13 cellular contexts compared by ENCODE assay signal in genomic region chr11:110971110-110971509, GRCh38.
DNase-seq lines count a peak whose midpoint lies in the region; ATAC-seq and TF ChIP-seq lines count a peak whose summit lies in the region.
"Had no signal": no experiment of that assay in that cellular context is flagged by ENCODE, and none has a peak within 500 bp of the region (broad histone marks: within the 10 kb centered on the region; RNA-seq: fewer than 3 reads in every experiment).

No MANE protein-coding gene starts in this region.

- TF ChIP-seq CTCF in cardiac fibroblast (IDR thresholded peaks at IDR 0.05; ENCODE audit: low read depth, low read length) = no peak
- no peak for TF ChIP-seq CTCF in GM13976 (IDR thresholded peaks at IDR 0.05; ENCODE audit: borderline replicate concordance, control extremely low read depth, extremely low read depth, insufficient read depth, missing control alignments)
- TF ChIP-seq CTCF in Caco-2 (IDR thresholded peaks at IDR 0.05; ENCODE audit: insufficient read depth in 1 of 2, low read depth in 1 of 2, low read length in 1 of 2, severe bottlenecking in 1 of 2, unreplicated experiment in 1 of 2) = no peak

- H3K27ac Mint-ChIP-seq in Caco-2 (ENCODE audit: unreplicated experiment) = no peak overlapping the region
- H3K27ac Mint-ChIP-seq: activated CD4-positive, alpha-beta memory T cell treated with anti-CD3 and anti-CD28 coated beads, Interleukin-2, amount 10 ng/mL, durations not matched to agents 7 days and 5 days had no signal

- H3K9me3 Mint-ChIP-seq in Caco-2 (ENCODE audit: unreplicated experiment) = no peaks in the 10 kb centered on the region
- H3K9me3 Mint-ChIP-seq: activated CD4-positive, alpha-beta memory T cell treated with anti-CD3 and anti-CD28 coated beads, Interleukin-2, amount 10 ng/mL, durations not matched to agents 7 days and 5 days had no signal

- H3K27me3 ChIP-seq in Caco-2 (replicated peaks; ENCODE audit: control insufficient read depth, insufficient read depth, low read length) = 0 out of 2 replicates have a peak, but pooled peaks cover 1% of the 10 kb centered on the region
- H3K27me3 ChIP-seq: BLaER1 treated with 17β-estradiol and CSF1 and Interleukin-3, amounts not matched to agents 10 nM and 100 nM; testis had no signal

- no TSS peak for BruUV-seq in Caco-2 (replicated peaks; lab: Mats Ljungman, UMichigan)

- POLR2A ChIA-PET in Caco-2 (lab: Charles Lee) = no interaction called here

- no peaks in the 10 kb centered on the region for H3K9me3 ChIP-seq in Caco-2
- H3K9me3 ChIP-seq: testis had no signal

- H3K4me3 ChIP-seq in cardiac fibroblast (replicated peaks in 1 of 2; ENCODE audit: low read depth in 2 of 2, low read length in 2 of 2) = no peak overlapping the region
- H3K4me3 ChIP-seq in Caco-2 (ENCODE audit: low read depth, low read length) = no peak overlapping the region
- H3K4me3 ChIP-seq: BLaER1 treated with 17β-estradiol and CSF1 and Interleukin-3, amounts not matched to agents 10 nM and 100 nM; testis had no signal

- in situ Hi-C loops in GM13976 (cut with MboI; ENCODE audit: low sequenced_read_pairs, unreplicated experiment) = no loop called here

- no peak for ATAC-seq in GM21526 (IDR thresholded peaks at IDR 0.05; ENCODE audit: low FRiP score, unreplicated experiment)

- H3K4me1 Mint-ChIP-seq in Caco-2 (ENCODE audit: low read depth, unreplicated experiment) = no peaks in the 10 kb centered on the region
- H3K4me1 Mint-ChIP-seq: activated CD4-positive, alpha-beta memory T cell treated with anti-CD3 and anti-CD28 coated beads, Interleukin-2, amount 10 ng/mL, durations not matched to agents 7 days and 5 days had no signal

- peaks cover 29% of the 10 kb centered on the region for H3K27me3 Mint-ChIP-seq in Caco-2 (ENCODE audit: insufficient read depth, unreplicated experiment)

- no peaks in the 10 kb centered on the region for H3K4me1 ChIP-seq in Caco-2

- intact Hi-C loops in Caco-2 (cut with micrococcal nuclease; ENCODE audit: unreplicated experiment) = loop anchor here (10.0 kb wide), 1 partner anchor 1356 kb away; no protein-coding TSS in a partner anchor

- no peaks in the 10 kb centered on the region for H3K36me3 Mint-ChIP-seq in Caco-2 (ENCODE audit: insufficient read depth, unreplicated experiment)

- CTCF ChIA-PET in Caco-2 (lab: Charles Lee) = no interaction called here

- no peak overlapping the region for H3K4me3 Mint-ChIP-seq in Caco-2 (ENCODE audit: unreplicated experiment)
- H3K4me3 Mint-ChIP-seq: activated CD4-positive, alpha-beta memory T cell treated with anti-CD3 and anti-CD28 coated beads, Interleukin-2, amount 10 ng/mL, durations not matched to agents 7 days and 5 days had no signal

- H3K36me3 ChIP-seq in Caco-2 (ENCODE audit: control insufficient read depth, insufficient read depth, low read length) = no peaks in the 10 kb centered on the region
- H3K36me3 ChIP-seq: BLaER1 treated with 17β-estradiol and CSF1 and Interleukin-3, amounts not matched to agents 10 nM and 100 nM had no signal

- DNase-seq in EH (ENCODE audit: low read depth) = peak; percentile 89
- peak; percentile 94 to 96 for DNase-seq in NCI-H526 (lab: John Stamatoyannopoulos, UW)
- peak; percentile 66 to 76 for DNase-seq in cardiac fibroblast (ENCODE audit: low read depth in 2 of 2)
- DNase-seq in kidney tubule cell (ENCODE audit: low spot score) = peak; percentile 64
- no peak for DNase-seq in GM13976 (ENCODE audit: low spot score)
- no peak for DNase-seq in Caco-2
- DNase-seq in NCI-H748 (lab: John Stamatoyannopoulos, UW; ENCODE audit: unreplicated experiment) = no peak
- DNase-seq: activated CD4-positive, alpha-beta memory T cell treated with anti-CD3 and anti-CD28 coated beads, Interleukin-2, amount 10 ng/mL, durations not matched to agents 7 days and 5 days; amniotic stem cell; NCI-H1092 treated with DMSO at 0.1 percent for 48 hours; testis had no signal

Comparison
In these comparisons a context has a peak if more than half of its experiments do, and no peak if none do; other contexts are left out.
1. DNase-seq: peak in EH (single experiment), NCI-H526 (2 of 2), cardiac fibroblast (2 of 2) and kidney tubule cell (single experiment); none in GM13976 (single experiment), Caco-2 (0 of 2) and NCI-H748 (single experiment).